1 cellular context compared by ENCODE assay signal in the genomic region with DNA sequence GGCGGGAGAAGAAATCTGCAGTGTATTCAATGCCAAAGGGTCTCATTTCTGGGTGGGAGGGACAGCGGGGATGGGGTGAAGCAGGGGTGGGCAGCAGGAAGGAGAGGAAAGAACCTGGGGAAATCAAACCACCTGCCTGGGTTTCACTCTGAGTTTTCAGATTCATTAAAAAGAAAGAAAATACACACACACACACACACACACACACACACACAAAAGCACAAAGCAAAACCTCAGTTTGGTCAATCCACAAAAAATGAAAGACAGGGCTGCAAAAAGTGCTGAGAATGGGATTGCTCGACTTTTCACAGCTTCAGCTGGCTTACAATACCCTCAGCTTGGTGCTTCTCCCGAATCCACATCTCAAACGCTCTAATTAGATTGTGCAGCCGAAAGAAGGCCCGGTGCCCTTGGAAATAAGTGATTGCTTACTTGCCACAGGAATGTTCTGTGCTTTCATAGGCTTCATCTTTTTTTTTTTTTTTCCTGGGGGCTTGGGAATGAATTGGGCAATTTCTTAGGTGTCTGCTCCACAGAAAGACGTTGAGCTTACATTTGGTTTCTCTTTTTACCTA.
TF ChIP-seq lines count a peak whose summit lies in the region.

No MANE protein-coding gene starts in this region.

TF ChIP-seq in WTC11, 78 proteins besides CTCF, POLR2A, EP300 and RAD21 (continued from another document):
- TF ChIP-seq MAX (CRISPR knock-in tag; IDR thresholded peaks at IDR 0.05) (no peak), HMGA2 (CRISPR knock-in tag; IDR thresholded peaks at IDR 0.05) (no peak)
